ENCODE assay signal across 27 cellular contexts in genomic region chr1:231340328-231341013, GRCh38. TPM values are rescaled to one million over a fixed set of nuclear protein-coding genes. Genes with fewer than 3 reads are reported as not detected.
DNase-seq lines count a peak whose midpoint lies in the region; ATAC-seq and TF ChIP-seq lines count a peak whose summit lies in the region.
"Had no signal": no experiment of that assay in that cellular context is flagged by ENCODE, and none has a peak within 500 bp of the region (broad histone marks: within the 10 kb centered on the region; RNA-seq: fewer than 3 reads in every experiment).

No MANE protein-coding gene starts in this region.

- no TSS peak for BruUV-seq in PC-3 (replicated peaks; lab: Mats Ljungman, UMichigan)
- BruUV-seq in MCF 10A (replicated peaks; lab: Mats Ljungman, UMichigan) = no TSS peak

- POLR2A ChIA-PET in CD4-positive, alpha-beta T cell (lab: Charles Lee) = interaction anchor here (0.7 kb wide), 1 partner anchor 187 kb away, joined by 3 read pairs; no protein-coding TSS in a partner anchor
- POLR2A ChIA-PET in PC-3 (lab: Charles Lee; ENCODE audit: unreplicated experiment) (interaction anchor here (0.6 to 0.9 kb wide), 2 partner anchors 14 to 798 kb away, joined by 3 to 5 read pairs; no protein-coding TSS in a partner anchor), MCF 10A (lab: Yijun Ruan, JAX) (interaction anchor here (0.5 to 11.1 kb wide), 33 partner anchors 8 to 1935 kb away, joined by 3 to 343 read pairs (median 5); partner anchors contain the start of genes ARV1, EGLN1, GNPAT and TSNAX)

- H3K27ac Mint-ChIP-seq in CD4-positive, alpha-beta T cell = no peak overlapping the region
- H3K27ac Mint-ChIP-seq in MCF 10A (ENCODE audit: low read depth, unreplicated experiment) = peak overlapping the region; percentile 97
- H3K27ac Mint-ChIP-seq in memory B cell = peak overlapping the region; percentile 32
- H3K27ac Mint-ChIP-seq: GM23338; T-helper 1 cell treated with Interleukin-12 subunit alpha and Interleukin-12 subunit beta and Interleukin-4 antibody, amounts not matched to agents 30 μg/mL and 1 μg/mL, for 36 hours had no signal

- no peaks in the 10 kb centered on the region for H3K9me3 ChIP-seq in CD4-positive, alpha-beta T cell (ENCODE audit: control insufficient read depth, low read length)
- H3K9me3 ChIP-seq in PC-3 (ENCODE audit: low read length) = no peaks in the 10 kb centered on the region
- H3K9me3 ChIP-seq: left lung, thoracic aorta had no signal

- peaks cover 8% of the 10 kb centered on the region for H3K4me1 ChIP-seq in PC-3 (ENCODE audit: insufficient read depth, low read length)

- no peak for ATAC-seq in CD4-positive, alpha-beta T cell (ENCODE audit: poor library complexity)
- no peak for ATAC-seq in PC-3
- no peak for ATAC-seq in memory B cell (ENCODE audit: low read depth)
- no peak for ATAC-seq in HG02571 (IDR thresholded peaks at IDR 0.05; ENCODE audit: unreplicated experiment)
- ATAC-seq: esophagus mucosa, GM23338, left lung had no signal

- H2AFZ ChIP-seq in PC-3 (ENCODE audit: low read length) = peak overlapping the region; percentile 72
- H2AFZ ChIP-seq: GM23338 had no signal

- CTCF ChIA-PET in CD4-positive, alpha-beta T cell (lab: Charles Lee) = no interaction called here
- CTCF ChIA-PET in PC-3 (lab: Charles Lee) = no interaction called here
- CTCF ChIA-PET in MCF 10A (lab: Yijun Ruan, JAX) = interaction anchor here (0.6 to 2.5 kb wide), 12 partner anchors 17 to 544 kb away, joined by 3 to 14 read pairs (median 4); no protein-coding TSS in a partner anchor

- peaks cover 9% of the 10 kb centered on the region; the same call in 1 of the 2 replicates for H3K36me3 ChIP-seq in PC-3 (ENCODE audit: low read depth, low read length)

- peak overlapping the region; percentile 95 for H3K4me3 ChIP-seq in PC-3 (ENCODE audit: low read length)

- H3K27ac ChIP-seq in CD4-positive, alpha-beta T cell (ENCODE audit: low read depth, low read length) = no peak overlapping the region
- H3K27ac ChIP-seq in PC-3 (ENCODE audit: low read length) = no peak overlapping the region
- H3K27ac ChIP-seq: left lung, SK-N-MC, thoracic aorta had no signal

- H3K79me2 ChIP-seq in PC-3 (ENCODE audit: low read length) = peaks cover 85% of the 10 kb centered on the region

- H3K4me1 Mint-ChIP-seq in CD4-positive, alpha-beta T cell (ENCODE audit: low read depth) = peaks cover 58% of the 10 kb centered on the region
- H3K4me1 Mint-ChIP-seq in MCF 10A (ENCODE audit: insufficient read depth, unreplicated experiment) = peaks cover 41% of the 10 kb centered on the region
- peaks cover 27% of the 10 kb centered on the region for H3K4me1 Mint-ChIP-seq in memory B cell

- intact Hi-C loops in CD4-positive, alpha-beta T cell (cut with DNase I, micrococcal nuclease) = loop anchor here in 1 of 2 experiments (2.0 kb wide), 1 partner anchor 16 kb away; no protein-coding TSS in a partner anchor
- intact Hi-C loops in PC-3 (cut with micrococcal nuclease) = no loop called here
- intact Hi-C loops in MCF 10A (cut with micrococcal nuclease) = no loop called here

- H3K36me3 Mint-ChIP-seq in CD4-positive, alpha-beta T cell (ENCODE audit: low read depth) = peaks cover 83% of the 10 kb centered on the region
- H3K36me3 Mint-ChIP-seq in MCF 10A (ENCODE audit: insufficient read depth, unreplicated experiment) = peaks cover 67% of the 10 kb centered on the region
- peaks cover 22% of the 10 kb centered on the region for H3K36me3 Mint-ChIP-seq in memory B cell

- H3K27me3 ChIP-seq in CD4-positive, alpha-beta T cell (ENCODE audit: control insufficient read depth, insufficient read depth, low read length) = no peaks in the 10 kb centered on the region
- H3K27me3 ChIP-seq in PC-3 (ENCODE audit: low read length) = no peaks in the 10 kb centered on the region
- H3K27me3 ChIP-seq: left lung had no signal

- H3K9ac ChIP-seq in PC-3 (ENCODE audit: low read length) = peak overlapping the region; percentile 95

- H3K9me2 ChIP-seq in PC-3 (replicated peaks; ENCODE audit: low read length) = no peaks in the 10 kb centered on the region

- H4K20me1 ChIP-seq in PC-3 (ENCODE audit: low read length) = peaks cover 15% of the 10 kb centered on the region

- peak overlapping the region; percentile 99 for H3K4me2 ChIP-seq in PC-3 (ENCODE audit: low read length)

- no peak for TF ChIP-seq CTCF in CD4-positive, alpha-beta T cell (IDR thresholded peaks at IDR 0.05)
- TF ChIP-seq CTCF in PC-3 (conservative IDR thresholded peaks at IDR 0.05; ENCODE audit: low read depth, low read length) = no peak
- TF ChIP-seq CTCF in MCF 10A (IDR thresholded peaks at IDR 0.05; ENCODE audit: unreplicated experiment) = no peak

- peaks cover 5% of the 10 kb centered on the region for H3K9me3 Mint-ChIP-seq in CD4-positive, alpha-beta T cell
- H3K9me3 Mint-ChIP-seq in MCF 10A (ENCODE audit: unreplicated experiment) = no peaks in the 10 kb centered on the region
- H3K9me3 Mint-ChIP-seq in memory B cell = no peaks in the 10 kb centered on the region
- H3K9me3 Mint-ChIP-seq: HFFc6; T-helper 1 cell treated with Interleukin-12 subunit alpha and Interleukin-12 subunit beta and Interleukin-4 antibody, amounts not matched to agents 30 μg/mL and 1 μg/mL, for 36 hours had no signal

- peak overlapping the region; percentile 11 for H3K4me3 Mint-ChIP-seq in CD4-positive, alpha-beta T cell
- H3K4me3 Mint-ChIP-seq in MCF 10A (ENCODE audit: unreplicated experiment) (peak overlapping the region; percentile 98), memory B cell (no peak overlapping the region)

- peaks cover 5% of the 10 kb centered on the region for H3K27me3 Mint-ChIP-seq in CD4-positive, alpha-beta T cell
- H3K27me3 Mint-ChIP-seq in MCF 10A (ENCODE audit: insufficient read depth, unreplicated experiment) (no peaks in the 10 kb centered on the region), memory B cell (no peaks in the 10 kb centered on the region)
- H3K27me3 Mint-ChIP-seq: CD4-positive, alpha-beta memory T cell had no signal

- no peaks in the 10 kb centered on the region for H3F3A ChIP-seq in PC-3 (ENCODE audit: low read length, unreplicated experiment)

- DNase-seq in CD4-positive, alpha-beta T cell = no peak
- DNase-seq in PC-3 (peak; percentile 12), MCF 10A (ENCODE audit: unreplicated experiment) (peak; percentile 48), memory B cell (ENCODE audit: low spot score in 2 of 2) (no peak), HPDE6-E6E7 (ENCODE audit: extremely low spot score) (no peak), NCI-H524 treated with DMSO at 0.1 percent for 48 hours (lab: John Stamatoyannopoulos, UW) (no peak), HuH-7 (ENCODE audit: low spot score) (no peak)
- DNase-seq: activated CD8-positive, alpha-beta memory T cell treated with anti-CD3 and anti-CD28 coated beads for 24 hours; activated naive CD4-positive, alpha-beta T cell treated with Interleukin-2 at 50 U/mL for 16 hours; CD4-positive, alpha-beta memory T cell; DMS 273 treated with DMSO at 0.1 percent for 48 hours; effector CD8-positive, alpha-beta T cell; HFFc6; hypothalamus; Kasumi-1; left lung; NCI-H1092; NCI-H187; NCI-H526; stimulated activated CD4-positive, alpha-beta T cell treated with anti-CD3 and anti-CD28 coated beads, Interleukin-15, amount 100 ng/mL, for 24 hours; stimulated activated naive CD4-positive, alpha-beta T cell treated with Interleukin-2 at 50 U/mL for 16 hours had no signal

RNA-seq across cellular contexts. Expression of gene SPRTN, which starts 2.4 kb away (rescaled TPM):
- total RNA-seq in CD4-positive, alpha-beta T cell = 10 to 100 TPM; 27.7 to 30.9 TPM
- total RNA-seq in PC-3 (2014; rRNA removed) (17.1 and 27.8 TPM in 2 replicates), MCF 10A (2022) (30.4 and 36.9 TPM in 2 replicates)

RNA-seq across cellular contexts. Expression of gene EXOC8, which starts 2.8 kb away (rescaled TPM):
- 10 to 100 TPM; 28.0 to 31.9 TPM for total RNA-seq in CD4-positive, alpha-beta T cell
- total RNA-seq in PC-3 (2014; rRNA removed) = 14.0 and 14.9 TPM in 2 replicates
- 24.0 and 28.5 TPM in 2 replicates for total RNA-seq in MCF 10A (2022)

Comparison
In these comparisons a context has a peak if more than half of its experiments do, and no peak if none do; other contexts are left out.
1. DNase-seq: peak in PC-3 (single experiment) and MCF 10A (single experiment); none in CD4-positive, alpha-beta T cell (0 of 10), memory B cell (0 of 2), HPDE6-E6E7 (single experiment), NCI-H524 treated with DMSO at 0.1 percent for 48 hours (single experiment) and HuH-7 (single experiment).